ENCODE assay signal across 2 cellular contexts in genomic region chr9:131697908-131698714, GRCh38.
TF ChIP-seq lines count a peak whose summit lies in the region.

No MANE protein-coding gene starts in this region.

TF ChIP-seq in SK-N-SH treated with all-trans-retinoic acid at 6 μM for 48 hours, 23 proteins besides CTCF, POLR2A, EP300 and RAD21 (continued from another document):
- no peak for TF ChIP-seq ZC3H10 (CRISPR knock-in tag; IDR thresholded peaks at IDR 0.05)
- TF ChIP-seq SNAI2 (CRISPR knock-in tag; IDR thresholded peaks at IDR 0.05): no peak
- TF ChIP-seq CSRNP3 (CRISPR knock-in tag; IDR thresholded peaks at IDR 0.05): no peak
- TF ChIP-seq TSHZ2 (CRISPR knock-in tag; IDR thresholded peaks at IDR 0.05): no peak
- TF ChIP-seq ZNF70 (CRISPR knock-in tag; IDR thresholded peaks at IDR 0.05): no peak
- no peak for TF ChIP-seq GLIS3 (CRISPR knock-in tag; IDR thresholded peaks at IDR 0.05)
- no peak for TF ChIP-seq TCF4 (CRISPR knock-in tag; IDR thresholded peaks at IDR 0.05; ENCODE audit: borderline replicate concordance)
- no peak for TF ChIP-seq TOX (CRISPR knock-in tag; IDR thresholded peaks at IDR 0.05; ENCODE audit: borderline replicate concordance)
- TF ChIP-seq ZNF565 (CRISPR knock-in tag; conservative IDR thresholded peaks at IDR 0.05; ENCODE audit: low read depth): no peak
- TF ChIP-seq BACH2 (CRISPR knock-in tag; IDR thresholded peaks at IDR 0.05; ENCODE audit: borderline replicate concordance): no peak
- TF ChIP-seq PPARA (CRISPR knock-in tag; IDR thresholded peaks at IDR 0.05; ENCODE audit: borderline replicate concordance): no peak
- no peak for TF ChIP-seq ZFP3 (CRISPR knock-in tag; IDR thresholded peaks at IDR 0.05)

TF ChIP-seq in SK-N-SH, 30 proteins besides CTCF, POLR2A, EP300 and RAD21 (continued from another document):
- no peak for TF ChIP-seq NRF1 (IDR thresholded peaks at IDR 0.05; ENCODE audit: low read depth, low read length)
- TF ChIP-seq PBX3 (IDR thresholded peaks at IDR 0.05): no peak
- TF ChIP-seq SIN3A (IDR thresholded peaks at IDR 0.05; ENCODE audit: borderline replicate concordance, low read depth, low read length): no peak
- TF ChIP-seq MAX (IDR thresholded peaks at IDR 0.05; ENCODE audit: low read depth): no peak
- no peak for TF ChIP-seq RFX5 (IDR thresholded peaks at IDR 0.05; ENCODE audit: low read length)
